Comparison of ENCODE assay signal across 8 cellular contexts in genomic region chr10:110221721-110222261, GRCh38. TPM values are rescaled to one million over a fixed set of nuclear protein-coding genes. Genes with fewer than 3 reads are reported as not detected.
A peak's percentile ranks its signal among the peaks of the same experiment; 100 is the strongest.
DNase-seq lines count a peak whose midpoint lies in the region; ATAC-seq, FAIRE-seq and TF ChIP-seq lines count a peak whose summit lies in the region.

No MANE protein-coding gene starts in this region.

- peaks cover 0 to 4% (median 0%) of the 10 kb centered on the region in 4 experiments; a peak in 2 of 7 replicates for H3K27me3 ChIP-seq in H1 (replicated peaks in 1 of 4; ENCODE audit: control insufficient read depth in 3 of 4, extremely low read depth in 1 of 4, insufficient read depth in 3 of 4, low read length in 3 of 4)

- H2BK15ac ChIP-seq in H1 (ENCODE audit: low read length) = no peak overlapping the region

- H2BK5ac ChIP-seq in H1 (ENCODE audit: low read depth, low read length) = no peak overlapping the region

- H3K4me3 ChIP-seq in A549 (peak overlapping the region; percentile 14; the same call in 2 of the 3 replicates), H1 (ENCODE audit: extremely low read depth in 1 of 4, insufficient read depth in 2 of 4, low read depth in 3 of 4, low read length in 4 of 4) (peak overlapping the region in 3 of 4 experiments; percentile 3 to 42 (median 8); a peak in 5 of 8 replicates)

- H2AFZ ChIP-seq in H1 (ENCODE audit: low read length) = 0 out of 2 replicates have a peak overlapping the region, but pooled peaks have one; percentile 68

- H3K79me2 ChIP-seq in H1 (ENCODE audit: control insufficient read depth in 1 of 2, insufficient read depth in 2 of 2, low read length in 2 of 2) = no peaks in the 10 kb centered on the region

- H3K18ac ChIP-seq in H1 (ENCODE audit: extremely low read depth, low read length) = no peak overlapping the region

- H4K20me1 ChIP-seq in H1 (replicated peaks in 1 of 2; ENCODE audit: control insufficient read depth in 1 of 2, insufficient read depth in 2 of 2, low read length in 2 of 2) = peaks cover 0 to 1% of the 10 kb centered on the region in 2 experiments

- H3K9ac ChIP-seq in H1 (replicated peaks in 1 of 4; ENCODE audit: extremely low read depth in 1 of 4, low read depth in 3 of 4, low read length in 3 of 4) = no peak overlapping the region

- H3K4ac ChIP-seq in H1 (replicated peaks; ENCODE audit: insufficient read length, low read depth, low read length) = no peak overlapping the region

- TF ChIP-seq POLR2A in A549 (IDR thresholded peaks at IDR 0.05; ENCODE audit: low read length) = no peak
- TF ChIP-seq POLR2A in H1 (IDR thresholded peaks at IDR 0.05; ENCODE audit: control extremely low read depth in 1 of 2, low read depth in 2 of 2, low read length in 2 of 2) = no peak

- no peak overlapping the region for H4K5ac ChIP-seq in H1 (ENCODE audit: insufficient read length, low read depth, low read length)

- H3K4me1 ChIP-seq in A549 (peaks cover 10% of the 10 kb centered on the region; the same call in 2 of the 3 replicates), H1 (replicated peaks in 1 of 4; ENCODE audit: control insufficient read depth in 3 of 4, insufficient read depth in 4 of 4, low read length in 3 of 4) (peaks cover 0 to 13% (median 6%) of the 10 kb centered on the region in 4 experiments; a peak in 6 of 7 replicates)

- H3K4me2 ChIP-seq in A549 = peak overlapping the region; percentile 61
- H3K4me2 ChIP-seq in H1 (ENCODE audit: insufficient read depth in 1 of 2, low read depth in 2 of 2, low read length in 2 of 2) = peak overlapping the region; percentile 68

- FAIRE-seq in A549 (lab: Jason Lieb, UNC) = no peak
- FAIRE-seq in H1 (lab: Jason Lieb, UNC) = no peak

- H3K79me1 ChIP-seq in H1 (ENCODE audit: low read depth, low read length) = no peaks in the 10 kb centered on the region

- no peak overlapping the region for H3K56ac ChIP-seq in H1 (replicated peaks; ENCODE audit: insufficient read length, low read depth, low read length)

- no peaks in the 10 kb centered on the region for H3K36me3 ChIP-seq in H1 (ENCODE audit: control insufficient read depth in 2 of 4, insufficient read depth in 4 of 4, low read length in 3 of 4)

- H2BK120ac ChIP-seq in H1 (replicated peaks; ENCODE audit: low read depth, low read length) = no peak overlapping the region

- peak overlapping the region; percentile 18; the same call in 1 of the 2 replicates for H2BK12ac ChIP-seq in H1 (ENCODE audit: low read depth, low read length)

- ATAC-seq in A549 = peak; percentile 49 to 55
- ATAC-seq in GM18508 (IDR thresholded peaks at IDR 0.05; ENCODE audit: insufficient read depth, unreplicated experiment) = peak; percentile 32
- ATAC-seq in HG03066 (IDR thresholded peaks at IDR 0.05; ENCODE audit: low read depth, unreplicated experiment) = peak; percentile 56

- peak overlapping the region in 1 of 2 experiments; percentile 53; a peak in 3 of 6 replicates for H3K27ac ChIP-seq in A549
- no peak overlapping the region for H3K27ac ChIP-seq in H1 (ENCODE audit: low read depth, low read length)

- DNase-seq in A549 (ENCODE audit: low read depth in 1 of 2, low spot score in 1 of 2) (peak; percentile 31 to 68), NCI-H510A treated with DMSO at 0.1 percent for 48 hours (lab: John Stamatoyannopoulos, UW) (peak; percentile 43), H1 (ENCODE audit: low read depth in 1 of 2, low spot score in 2 of 2) (peak in 1 of 2 experiments; percentile 63), middle frontal gyrus (ENCODE audit: extremely low spot score, low spot score) (peak; percentile 73)
- peak; percentile 76 for DNase-seq in activated CD8-positive, alpha-beta memory T cell treated with anti-CD3 and anti-CD28 coated beads, Interleukin-2, amount 50 U/mL, for 1 hour (ENCODE audit: extremely low read depth)
- DNase-seq in stimulated activated CD8-positive, alpha-beta memory T cell treated with anti-CD3 and anti-CD28 coated beads, Interleukin-7, amount 100 ng/mL, for 24 hours (ENCODE audit: low read depth) = peak; percentile 38

- H4K8ac ChIP-seq in H1 (ENCODE audit: extremely low read depth, insufficient read depth, low read length) = no peak overlapping the region; the same call in 1 of the 2 replicates

- no peak overlapping the region for H2AK5ac ChIP-seq in H1 (ENCODE audit: low read depth, low read length)

- no peak overlapping the region for H3K14ac ChIP-seq in H1 (ENCODE audit: insufficient read length)

- no peak; the same call in 2 of the 3 replicates for TF ChIP-seq CTCF in A549 (IDR thresholded peaks at IDR 0.05)
- TF ChIP-seq CTCF in H1 (IDR thresholded peaks at IDR 0.05; ENCODE audit: control extremely low read depth in 1 of 3, insufficient read depth in 1 of 3, low read depth in 1 of 3, low read length in 3 of 3) = peak; percentile 33 to 41 (median 33); a peak in 3 of 4 replicates

- WGBS in A549 (ENCODE audit: missing lambda C conversion rate) = 17% methylated on average over 12 of the region's 20 CpGs
- WGBS in H1 (ENCODE audit: extremely low coverage in 1 of 2, insufficient coverage in 1 of 2, insufficient read length in 1 of 2, insufficient replicate concordance in 2 of 2, low coverage in 1 of 2, low lambda C conversion rate in 2 of 2, missing lambda C conversion rate in 1 of 2), 2 experiments = 15% methylated on average over 20 of the region's 20 CpGs; no CpG with 5 or more reads in 1 of the 2 experiments

- no peak for TF ChIP-seq RAD21 in A549 (conservative IDR thresholded peaks at IDR 0.05 in 1 of 2, IDR thresholded peaks at IDR 0.05 in 1 of 2)
- peak; percentile 38 to 47; a peak in 3 of 4 replicates for TF ChIP-seq RAD21 in H1 (IDR thresholded peaks at IDR 0.05 in 1 of 2, conservative IDR thresholded peaks at IDR 0.05 in 1 of 2; ENCODE audit: low read depth in 2 of 2, low read length in 2 of 2)

- no peak overlapping the region for H2BK20ac ChIP-seq in H1 (ENCODE audit: low read length)

- POLR2A ChIA-PET in A549 (lab: Yijun Ruan, JAX) = interaction anchor here (0.5 to 2.6 kb wide), 5 partner anchors 11 to 62 kb away, joined by 3 to 24 read pairs (median 4); no protein-coding TSS in a partner anchor
- POLR2A ChIA-PET in H1 (lab: Charles Lee; ENCODE audit: partially characterized antibody) = interaction anchor here (9.6 kb wide), 1 partner anchor 13 kb away, joined by 121 read pairs; the partner anchor contains the start of gene MXI1

- H4K91ac ChIP-seq in H1 (replicated peaks; ENCODE audit: insufficient read length, low read length) = no peak overlapping the region

- H3K23ac ChIP-seq in H1 (ENCODE audit: insufficient read length) = no peak overlapping the region

- CTCF ChIA-PET in A549 (lab: Yijun Ruan, JAX) = interaction anchor here (0.7 to 9.1 kb wide), 11 partner anchors 13 to 338 kb away, joined by 3 to 176 read pairs (median 3); partner anchors contain the start of gene MXI1
- CTCF ChIA-PET in H1 (lab: Charles Lee; ENCODE audit: partially characterized antibody) = interaction anchor here (0.5 to 17.9 kb wide), 16 partner anchors 13 to 338 kb away, joined by 3 to 333 read pairs (median 6); partner anchors contain the start of gene MXI1

- H3K9me3 ChIP-seq in A549 (no peaks in the 10 kb centered on the region), H1 (ENCODE audit: insufficient read depth in 2 of 2, low read depth in 1 of 2, low read length in 1 of 2) (no peaks in the 10 kb centered on the region)

- H3K23me2 ChIP-seq in H1 (ENCODE audit: low read depth, low read length) = no peaks in the 10 kb centered on the region; the same call in 1 of the 2 replicates

- TF ChIP-seq EP300 in A549 (IDR thresholded peaks at IDR 0.05) (no peak), H1 (IDR thresholded peaks at IDR 0.05; ENCODE audit: borderline replicate concordance in 1 of 2, low read depth in 2 of 2, low read length in 2 of 2) (no peak)

TF ChIP-seq in A549, 52 proteins besides CTCF, POLR2A, EP300 and RAD21 (continues in another document):
- peak; percentile 34; the same call in 2 of the 3 replicates for TF ChIP-seq SMC3 (IDR thresholded peaks at IDR 0.05)
- no peak for TF ChIP-seq BCL3 (IDR thresholded peaks at IDR 0.05)
- TF ChIP-seq MAFK (IDR thresholded peaks at IDR 0.05; ENCODE audit: partially characterized antibody) = no peak

TF ChIP-seq in H1, 55 proteins besides CTCF, POLR2A, EP300 and RAD21 (continues in another document):
- no peak for TF ChIP-seq GABPA (IDR thresholded peaks at IDR 0.05; ENCODE audit: borderline replicate concordance, insufficient read depth, low read length)
- peak; percentile 31; the same call in 1 of the 2 replicates for TF ChIP-seq CREB1 (IDR thresholded peaks at IDR 0.05)
- TF ChIP-seq RBBP5 (IDR thresholded peaks at IDR 0.05; ENCODE audit: borderline replicate concordance, low read depth, low read length) = no peak
- TF ChIP-seq JUND (IDR thresholded peaks at IDR 0.05; ENCODE audit: low read length) = peak; percentile 94
- TF ChIP-seq SIN3A (conservative IDR thresholded peaks at IDR 0.05 in 1 of 2, IDR thresholded peaks at IDR 0.05 in 1 of 2; ENCODE audit: low read depth in 1 of 2, low read length in 2 of 2) = peak in 1 of 2 experiments; percentile 67; a peak in 1 of 4 replicates
- TF ChIP-seq CHD2 (IDR thresholded peaks at IDR 0.05; ENCODE audit: low read length) = no peak
- TF ChIP-seq JUN (IDR thresholded peaks at IDR 0.05; ENCODE audit: low read depth, low read length) = peak; percentile 43; the same call in 1 of the 2 replicates
- TF ChIP-seq NANOG (IDR thresholded peaks at IDR 0.05; ENCODE audit: insufficient read depth, low read depth, low read length, poor library complexity, severe bottlenecking) = no peak
- 0 out of 2 replicates have a peak, but pooled peaks have one; percentile 24 for TF ChIP-seq CEBPB (IDR thresholded peaks at IDR 0.05; ENCODE audit: low read depth, low read length)
- TF ChIP-seq ASH2L (IDR thresholded peaks at IDR 0.05; ENCODE audit: low read length) = peak; percentile 45
- 0 out of 2 replicates have a peak, but pooled peaks have one; percentile 18 for TF ChIP-seq TAF1 (IDR thresholded peaks at IDR 0.05; ENCODE audit: low read depth, low read length)

RNA-seq across cellular contexts. Expression of gene MXI1, which starts 14.4 kb away (rescaled TPM):
- polyA plus RNA-seq in A549 (2011; rRNA removed) (12.7 and 15.7 TPM in 2 replicates), A549 (2017; fragmentation: RNase III; extraction: RNeasy Plus Mini Kit Qiagen cat#74134 plus additional on column Dnase treatment) (4.8 to 7.2 TPM (median 7.1 TPM) in 3 replicates), H1 (2011; rRNA removed) (3.9 and 5.7 TPM in 2 replicates)
- polyA plus RNA-seq in A549 (2012; cell fraction: cytosol; rRNA removed) = 3.3 and 4.2 TPM in 2 replicates
- polyA plus RNA-seq in A549 (2012; cell fraction: nucleus; rRNA removed) = 2.5 and 2.6 TPM in 2 replicates
- 9.8 and 10.2 TPM in 2 replicates for polyA minus RNA-seq in A549 (2011; rRNA and poly(A)+ RNA removed)
- total RNA-seq in H1 (2021; fragmentation: NEBNext Ultra II Directional; extraction: Animal tissue kit (Norgen Biotek cat#: 25700)) = 8.8 and 10.3 TPM in 2 replicates
- polyA plus RNA-seq in H1 (2011; cell fraction: cytosol; rRNA removed) = 4.8 TPM
- 9.1 TPM for polyA plus RNA-seq in H1 (2011; cell fraction: nucleus; rRNA removed)
- 6.4 to 13.7 TPM (median 11.0 TPM) in 4 replicates for polyA plus RNA-seq in H1 (2012, experiment 1 of 2)
- polyA plus RNA-seq in H1 (2012, experiment 2 of 2) = 1.5 TPM
- 9.0 TPM for polyA plus RNA-seq in H1 (2013, experiment 1 of 2)
- 8.6 TPM for polyA plus RNA-seq in H1 (2013, experiment 2 of 2)
- 8.1 and 8.2 TPM in 2 replicates for polyA minus RNA-seq in H1 (2011; rRNA and poly(A)+ RNA removed)
- 8.2 TPM for polyA minus RNA-seq in H1 (2011; cell fraction: cytosol; rRNA and poly(A)+ RNA removed)
- 14.6 TPM for polyA minus RNA-seq in H1 (2011; cell fraction: nucleus; rRNA and poly(A)+ RNA removed)

Comparison
In these comparisons a context has a peak if more than half of its experiments do, and no peak if none do; other contexts are left out.
1. Of the 18 proteins assayed by ChIP-seq in both H1 and A549: peak only in H1: CEBPB, CTCF, JUN, RAD21 and RFX5; only in A549: none; in both: none; in neither: 13.